Comparison of ENCODE assay signal across 26 cellular contexts in the genomic region with DNA sequence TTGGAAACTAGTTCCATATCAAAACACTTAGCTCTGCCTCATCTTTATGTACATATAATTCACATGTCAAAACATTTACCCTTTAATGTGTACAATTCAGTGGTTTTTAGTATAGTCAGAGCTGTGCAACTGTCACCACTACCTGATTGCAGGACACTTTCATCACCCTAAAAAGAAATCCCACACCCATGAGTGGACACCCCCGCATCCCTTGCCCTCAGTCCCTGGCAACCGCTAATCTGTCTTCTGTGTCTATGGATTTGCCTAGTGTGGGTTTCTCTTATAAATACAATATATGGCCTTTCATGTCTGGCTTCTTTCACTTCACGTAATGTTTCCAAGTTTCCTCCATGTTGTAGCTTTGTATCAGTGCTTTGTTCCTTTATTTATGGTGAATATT. TPM values are rescaled to one million over a fixed set of nuclear protein-coding genes. Genes with fewer than 3 reads are reported as not detected.
"Had no signal": no experiment of that assay in that cellular context is flagged by ENCODE, and none has a peak within 500 bp of the region (broad histone marks: within the 10 kb centered on the region; RNA-seq: fewer than 3 reads in every experiment).

No MANE protein-coding gene starts in this region.

- H3K9me3 ChIP-seq: esophagus muscularis mucosa, right atrium auricular region had no signal

- H3K4me3 ChIP-seq: esophagus muscularis mucosa, left ventricle myocardium inferior, lung, right atrium auricular region, tibial nerve had no signal

- H3K27me3 Mint-ChIP-seq: central memory CD8-positive, alpha-beta T cell had no signal

- H3K27me3 ChIP-seq: esophagus muscularis mucosa, right atrium auricular region had no signal

- H3K9me3 Mint-ChIP-seq: central memory CD8-positive, alpha-beta T cell; dendritic cell treated with granulocyte-macrophage colony-stimulating factor and Interleukin-4, amounts not matched to agents 40 ng/mL and 50 ng/mL, for 4 days; natural killer cell had no signal

- FAIRE-seq: bronchial epithelial cell, islet of Langerhans, urothelium cell line had no signal

- H3K36me3 ChIP-seq: esophagus muscularis mucosa, left ventricle myocardium inferior, right atrium auricular region, tibial nerve had no signal

- H3K27ac ChIP-seq: esophagus muscularis mucosa, left ventricle myocardium inferior, right atrium auricular region, tibial nerve had no signal

- H3K27ac Mint-ChIP-seq: activated CD8-positive, alpha-beta memory T cell treated with anti-CD3 and anti-CD28 coated beads, Interleukin-2, amount 10 ng/mL, durations not matched to agents 7 days and 5 days; activated CD8-positive, alpha-beta T cell treated with anti-CD3 and anti-CD28 coated beads, Interleukin-2, amount 10 ng/mL, durations not matched to agents 7 days and 5 days; activated naive CD8-positive, alpha-beta T cell; dendritic cell treated with granulocyte-macrophage colony-stimulating factor and Interleukin-4, amounts not matched to agents 40 ng/mL and 50 ng/mL, for 4 days; endodermal cell; natural killer cell; stimulated activated naive B cell treated with anti-CD40 and anti-IgM and Interleukin-4, amounts not matched to agents 10 μg/mL and 1 μg/mL and 100 μg/mL, for 72 hours; WTC11 had no signal

- DNase-seq: activated CD8-positive, alpha-beta memory T cell treated with anti-CD3 and anti-CD28 coated beads, Interleukin-2, amount 10 ng/mL, durations not matched to agents 7 days and 5 days; activated CD8-positive, alpha-beta T cell treated with anti-CD3 and anti-CD28 coated beads, Interleukin-2, amount 10 ng/mL, durations not matched to agents 7 days and 5 days; activated effector memory CD4-positive, alpha-beta T cell treated with Interleukin-2 at 50 U/mL for 16 hours; activated naive CD4-positive, alpha-beta T cell treated with Interleukin-2 at 50 U/mL for 16 hours; anterior cingulate cortex; endodermal cell; foreskin melanocyte; left ventricle myocardium inferior; mesendoderm; natural killer cell; stimulated activated CD4-positive, alpha-beta T cell treated with anti-CD3 and anti-CD28 coated beads, Interleukin-15, amount 100 ng/mL, for 24 hours; stimulated activated CD4-positive, alpha-beta T cell treated with anti-CD3 and anti-CD28 coated beads, Interleukin-2, amount 100 ng/mL, for 24 hours; stimulated activated naive B cell treated with anti-CD40 and anti-IgM and Interleukin-4, amounts not matched to agents 10 μg/mL and 1 μg/mL and 100 μg/mL, for 72 hours; T-helper 2 cell had no signal

- H3K4me3 Mint-ChIP-seq: activated CD8-positive, alpha-beta memory T cell treated with anti-CD3 and anti-CD28 coated beads, Interleukin-2, amount 10 ng/mL, durations not matched to agents 7 days and 5 days; activated CD8-positive, alpha-beta T cell treated with anti-CD3 and anti-CD28 coated beads, Interleukin-2, amount 10 ng/mL, durations not matched to agents 7 days and 5 days; activated naive CD8-positive, alpha-beta T cell; central memory CD8-positive, alpha-beta T cell; dendritic cell treated with granulocyte-macrophage colony-stimulating factor and Interleukin-4, amounts not matched to agents 40 ng/mL and 50 ng/mL, for 4 days; endodermal cell; natural killer cell; stimulated activated naive B cell treated with anti-CD40 and anti-IgM and Interleukin-4, amounts not matched to agents 10 μg/mL and 1 μg/mL and 100 μg/mL, for 72 hours; WTC11 had no signal

- ATAC-seq: activated CD8-positive, alpha-beta memory T cell treated with anti-CD3 and anti-CD28 coated beads, Interleukin-2, amount 10 ng/mL, durations not matched to agents 7 days and 5 days; activated CD8-positive, alpha-beta T cell treated with anti-CD3 and anti-CD28 coated beads, Interleukin-2, amount 10 ng/mL, durations not matched to agents 7 days and 5 days; natural killer cell; stimulated activated naive B cell treated with anti-CD40 and anti-IgM and Interleukin-4, amounts not matched to agents 10 μg/mL and 1 μg/mL and 100 μg/mL, for 72 hours; WTC11 had no signal

RNA-seq across cellular contexts. Expression of gene EMID1, which starts 8.6 kb away (rescaled TPM):
- total RNA-seq: activated CD8-positive, alpha-beta T cell treated with anti-CD3 and anti-CD28 coated beads, Interleukin-2, amount 10 ng/mL, durations not matched to agents 7 days and 5 days; bronchial epithelial cell; pulmonary artery endothelial cell had no signal
